ENCODE assay signal across 9 cellular contexts in the genomic region with DNA sequence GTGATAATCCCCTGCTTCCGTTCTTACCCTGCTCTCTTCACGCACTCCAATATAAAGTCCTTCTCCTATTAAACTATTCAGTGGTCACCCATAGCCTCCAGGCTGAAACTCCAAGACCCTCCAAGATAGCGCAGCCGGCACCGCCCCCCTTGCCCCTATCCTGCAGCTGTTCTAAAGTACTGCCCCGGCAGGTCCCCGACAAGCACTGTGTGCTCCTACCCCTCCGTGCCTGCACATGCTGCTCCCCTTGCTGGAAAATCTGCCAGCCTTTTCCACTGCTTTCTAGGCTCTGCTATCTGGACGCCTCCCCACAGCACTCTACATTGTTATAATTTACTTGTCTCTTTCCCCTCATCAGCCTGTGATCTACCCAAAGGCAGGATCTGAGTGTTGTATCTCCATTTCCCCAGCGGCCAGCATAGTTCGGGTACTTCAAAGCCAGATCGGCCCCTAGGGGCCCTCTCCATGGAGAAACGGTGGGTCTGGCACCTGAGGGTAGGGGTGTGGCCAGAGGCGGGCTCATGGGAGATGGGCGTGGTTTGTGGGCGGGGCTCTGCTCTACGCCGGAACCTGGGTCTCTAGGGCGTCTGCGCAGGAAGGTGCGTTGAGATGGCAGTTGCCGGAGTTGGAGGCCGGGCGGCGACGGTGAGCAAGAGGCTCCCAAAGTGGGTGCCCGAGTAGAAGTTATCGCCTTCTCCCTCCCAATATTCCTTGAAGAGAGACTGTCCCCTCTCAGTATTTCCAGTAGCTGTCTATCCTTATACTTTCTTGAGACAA.
DNase-seq lines count a peak whose midpoint lies in the region; ATAC-seq and TF ChIP-seq lines count a peak whose summit lies in the region.
"Had no signal": no experiment of that assay in that cellular context is flagged by ENCODE, and none has a peak within 500 bp of the region (broad histone marks: within the 10 kb centered on the region; RNA-seq: fewer than 3 reads in every experiment).

No MANE protein-coding gene starts in this region.

- H3K4me1 ChIP-seq in HUES6 (ENCODE audit: control insufficient read depth, insufficient read depth, low read length) = peaks cover 18% of the 10 kb centered on the region
- no peaks in the 10 kb centered on the region for H3K4me1 ChIP-seq in ascending aorta

- DNase-seq in activated gamma-delta T cell treated with anti-CD3 and anti-CD28 coated beads, Interleukin-2, amount 50 U/mL, for 16 hours (ENCODE audit: low read depth) = peak; percentile 8
- DNase-seq in stimulated activated CD4-positive, alpha-beta T cell treated with anti-CD3 and anti-CD28 coated beads, Interleukin-4, amount 100 ng/mL, for 24 hours = peak; percentile 19
- DNase-seq in NCI-H524 (lab: John Stamatoyannopoulos, UW) (no peak), kidney glomerular epithelial cell (lab: John Stamatoyannopoulos, UW) (no peak), ascending aorta (ENCODE audit: low spot score in 2 of 2) (no peak)

- peak overlapping the region; percentile 64 for H3K4me3 ChIP-seq in HUES6 (ENCODE audit: low read depth, low read length)
- H3K4me3 ChIP-seq in iPS-11a (ENCODE audit: low read depth, low read length) = peak overlapping the region; percentile 40
- H3K4me3 ChIP-seq in ascending aorta = no peak overlapping the region
- H3K4me3 ChIP-seq: SK-N-MC had no signal

- no peak for ATAC-seq in GM18519 (IDR thresholded peaks at IDR 0.05; ENCODE audit: low FRiP score, unreplicated experiment)

- H3K27ac ChIP-seq in HUES6 (ENCODE audit: low read depth, low read length) (no peak overlapping the region), ascending aorta (no peak overlapping the region)
- H3K27ac ChIP-seq: SK-N-MC had no signal

- H3K9me3 ChIP-seq in HUES6 (ENCODE audit: control insufficient read depth, insufficient read depth, low read depth, low read length) (no peaks in the 10 kb centered on the region), ascending aorta (no peaks in the 10 kb centered on the region)

- intact Hi-C loops in ascending aorta (cut with DNase I) = loop anchor here (5.0 kb wide), 1 partner anchor 71 kb away; no protein-coding TSS in a partner anchor

- H3K9ac ChIP-seq in HUES6 (ENCODE audit: low read length) = peak overlapping the region; percentile 30

- H3K27me3 ChIP-seq in HUES6 (ENCODE audit: control insufficient read depth, insufficient read depth, low read length) (no peaks in the 10 kb centered on the region), ascending aorta (no peaks in the 10 kb centered on the region)

- H3K36me3 ChIP-seq in HUES6 (ENCODE audit: control insufficient read depth, insufficient read depth, low read length) (peaks cover 21% of the 10 kb centered on the region), ascending aorta (peaks cover 9 to 19% of the 10 kb centered on the region in 2 donors)

- no peak for TF ChIP-seq CTCF in ascending aorta (IDR thresholded peaks at IDR 0.05)

Comparison
In these comparisons a context has a peak if more than half of its experiments do, and no peak if none do; other contexts are left out.
1. H3K4me3 ChIP-seq: peak in HUES6 (single experiment) and iPS-11a (single experiment); none in ascending aorta (0 of 2).
2. DNase-seq: peak in activated gamma-delta T cell treated with anti-CD3 and anti-CD28 coated beads, Interleukin-2, amount 50 U/mL, for 16 hours (single experiment) and stimulated activated CD4-positive, alpha-beta T cell treated with anti-CD3 and anti-CD28 coated beads, Interleukin-4, amount 100 ng/mL, for 24 hours (single experiment); none in NCI-H524 (0 of 2), kidney glomerular epithelial cell (single experiment) and ascending aorta (0 of 2).